ENCODE assay signal across 17 cellular contexts in genomic region chr5:41416336-41416735, GRCh38.
A peak's percentile ranks its signal among the peaks of the same experiment; 100 is the strongest.
DNase-seq lines count a peak whose midpoint lies in the region; ATAC-seq and TF ChIP-seq lines count a peak whose summit lies in the region.
"Had no signal": no experiment of that assay in that cellular context is flagged by ENCODE, and none has a peak within 500 bp of the region (broad histone marks: within the 10 kb centered on the region; RNA-seq: fewer than 3 reads in every experiment).

No MANE protein-coding gene starts in this region.

- ATAC-seq in RWPE2 (ENCODE audit: low read depth) (peak; percentile 23), HG03280 (IDR thresholded peaks at IDR 0.05; ENCODE audit: unreplicated experiment) (no peak)
- ATAC-seq in stimulated activated memory B cell treated with anti-CD40 and anti-IgM and Interleukin-4, amounts not matched to agents 10 μg/mL and 1 μg/mL and 100 μg/mL, for 72 hours = peak; percentile 24
- ATAC-seq: GM12878 had no signal

- intact Hi-C loops in MCF 10A (cut with micrococcal nuclease) (no loop called here), breast epithelium (cut with DNase I; ENCODE audit: low total_unique reads) (no loop called here)

- H3K36me3 Mint-ChIP-seq in MCF 10A (ENCODE audit: insufficient read depth, unreplicated experiment) = no peaks in the 10 kb centered on the region
- no peaks in the 10 kb centered on the region for H3K36me3 Mint-ChIP-seq in stimulated activated memory B cell treated with anti-CD40 and anti-IgM and Interleukin-4, amounts not matched to agents 10 μg/mL and 1 μg/mL and 100 μg/mL, for 72 hours

- peak; percentile 7 for DNase-seq in MCF 10A (ENCODE audit: unreplicated experiment)
- DNase-seq in breast epithelium (ENCODE audit: low spot score in 2 of 2) = no peak
- no peak for DNase-seq in RWPE2 (ENCODE audit: low spot score)
- peak; percentile 81 for DNase-seq in fibroblast of mammary gland (ENCODE audit: low read depth)
- DNase-seq in NCI-H82 (lab: John Stamatoyannopoulos, UW) = no peak
- no peak for DNase-seq in NCI-H1048 (lab: John Stamatoyannopoulos, UW)
- DNase-seq: 8988T, DMS79 treated with DMSO at 0.1 percent for 48 hours, GOT3, KG1, NCI-H1092 treated with DMSO at 0.1 percent for 48 hours, NCI-H2081 treated with DMSO at 0.1 percent for 48 hours, NCI-H524 had no signal

- H3K4me1 Mint-ChIP-seq in MCF 10A (ENCODE audit: insufficient read depth, unreplicated experiment) = peaks cover 19% of the 10 kb centered on the region
- no peaks in the 10 kb centered on the region for H3K4me1 Mint-ChIP-seq in stimulated activated memory B cell treated with anti-CD40 and anti-IgM and Interleukin-4, amounts not matched to agents 10 μg/mL and 1 μg/mL and 100 μg/mL, for 72 hours

- H3K27ac ChIP-seq in breast epithelium = no peak overlapping the region
- peak overlapping the region; percentile 73 for H3K27ac ChIP-seq in RWPE2 (ENCODE audit: poor library complexity, severe bottlenecking)
- H3K27ac ChIP-seq: BLaER1 treated with 17β-estradiol and CSF1 and Interleukin-3, amounts not matched to agents 10 nM and 100 nM had no signal

- no peak overlapping the region for H3K4me3 ChIP-seq in breast epithelium
- H3K4me3 ChIP-seq in RWPE2 (ENCODE audit: severe bottlenecking) = no peak overlapping the region
- H3K4me3 ChIP-seq in fibroblast of mammary gland (ENCODE audit: control insufficient read depth, low read depth, low read length) = no peak overlapping the region
- H3K4me3 ChIP-seq: BLaER1 treated with 17β-estradiol and CSF1 and Interleukin-3, amounts not matched to agents 10 nM and 100 nM; GM12878 had no signal

- no peak overlapping the region for H3K4me3 Mint-ChIP-seq in MCF 10A (ENCODE audit: unreplicated experiment)
- H3K4me3 Mint-ChIP-seq in stimulated activated memory B cell treated with anti-CD40 and anti-IgM and Interleukin-4, amounts not matched to agents 10 μg/mL and 1 μg/mL and 100 μg/mL, for 72 hours = no peak overlapping the region

- H3K27me3 ChIP-seq in breast epithelium = no peaks in the 10 kb centered on the region
- H3K27me3 ChIP-seq in RWPE2 (ENCODE audit: insufficient read depth, poor library complexity, severe bottlenecking) = no peaks in the 10 kb centered on the region
- H3K27me3 ChIP-seq: BLaER1 treated with 17β-estradiol and CSF1 and Interleukin-3, amounts not matched to agents 10 nM and 100 nM had no signal

- POLR2A ChIA-PET in MCF 10A (lab: Yijun Ruan, JAX) = no interaction called here

- H3K9me3 Mint-ChIP-seq in MCF 10A (ENCODE audit: unreplicated experiment) = no peaks in the 10 kb centered on the region
- peaks cover 2% of the 10 kb centered on the region for H3K9me3 Mint-ChIP-seq in stimulated activated memory B cell treated with anti-CD40 and anti-IgM and Interleukin-4, amounts not matched to agents 10 μg/mL and 1 μg/mL and 100 μg/mL, for 72 hours

- H3K36me3 ChIP-seq in breast epithelium (no peaks in the 10 kb centered on the region), RWPE2 (ENCODE audit: low read depth) (no peaks in the 10 kb centered on the region)
- H3K36me3 ChIP-seq: BLaER1 treated with 17β-estradiol and CSF1 and Interleukin-3, amounts not matched to agents 10 nM and 100 nM had no signal

- BruUV-seq in MCF 10A (replicated peaks; lab: Mats Ljungman, UMichigan) = no TSS peak

- CTCF ChIA-PET in MCF 10A (lab: Yijun Ruan, JAX) = interaction anchor here (1.0 kb wide), 1 partner anchor 255 kb away, joined by 3 read pairs; no protein-coding TSS in a partner anchor

- TF ChIP-seq CTCF in MCF 10A (IDR thresholded peaks at IDR 0.05; ENCODE audit: unreplicated experiment) (no peak), breast epithelium (IDR thresholded peaks at IDR 0.05) (no peak), RWPE2 (IDR thresholded peaks at IDR 0.05; ENCODE audit: poor library complexity, severe bottlenecking) (no peak), fibroblast of mammary gland (conservative IDR thresholded peaks at IDR 0.05; ENCODE audit: control insufficient read depth, insufficient read depth, low read depth, low read length) (no peak)

- no peak for TF ChIP-seq POLR2A in breast epithelium (IDR thresholded peaks at IDR 0.05)

- no peaks in the 10 kb centered on the region for H3K27me3 Mint-ChIP-seq in MCF 10A (ENCODE audit: insufficient read depth, unreplicated experiment)
- no peaks in the 10 kb centered on the region for H3K27me3 Mint-ChIP-seq in stimulated activated memory B cell treated with anti-CD40 and anti-IgM and Interleukin-4, amounts not matched to agents 10 μg/mL and 1 μg/mL and 100 μg/mL, for 72 hours

- peak overlapping the region; percentile 53 for H3K27ac Mint-ChIP-seq in MCF 10A (ENCODE audit: low read depth, unreplicated experiment)
- no peak overlapping the region for H3K27ac Mint-ChIP-seq in stimulated activated memory B cell treated with anti-CD40 and anti-IgM and Interleukin-4, amounts not matched to agents 10 μg/mL and 1 μg/mL and 100 μg/mL, for 72 hours

- H3K4me1 ChIP-seq in breast epithelium = no peaks in the 10 kb centered on the region
- H3K4me1 ChIP-seq in RWPE2 (ENCODE audit: insufficient read depth, poor library complexity, severe bottlenecking) = peaks cover 40% of the 10 kb centered on the region
- H3K4me1 ChIP-seq: BLaER1 treated with 17β-estradiol and CSF1 and Interleukin-3, amounts not matched to agents 10 nM and 100 nM had no signal

- H3K9me3 ChIP-seq in breast epithelium = no peaks in the 10 kb centered on the region
- H3K9me3 ChIP-seq in RWPE2 (ENCODE audit: severe bottlenecking) = no peaks in the 10 kb centered on the region
- H3K9me3 ChIP-seq: BLaER1 treated with 17β-estradiol and CSF1 and Interleukin-3, amounts not matched to agents 10 nM and 100 nM had no signal

Comparison
In these comparisons a context has a peak if more than half of its experiments do, and no peak if none do; other contexts are left out.
1. DNase-seq: peak in MCF 10A (single experiment) and fibroblast of mammary gland (single experiment); none in breast epithelium (0 of 2), RWPE2 (single experiment), NCI-H82 (single experiment) and NCI-H1048 (single experiment).